ENCODE assay signal across 13 cellular contexts in the genomic region with DNA sequence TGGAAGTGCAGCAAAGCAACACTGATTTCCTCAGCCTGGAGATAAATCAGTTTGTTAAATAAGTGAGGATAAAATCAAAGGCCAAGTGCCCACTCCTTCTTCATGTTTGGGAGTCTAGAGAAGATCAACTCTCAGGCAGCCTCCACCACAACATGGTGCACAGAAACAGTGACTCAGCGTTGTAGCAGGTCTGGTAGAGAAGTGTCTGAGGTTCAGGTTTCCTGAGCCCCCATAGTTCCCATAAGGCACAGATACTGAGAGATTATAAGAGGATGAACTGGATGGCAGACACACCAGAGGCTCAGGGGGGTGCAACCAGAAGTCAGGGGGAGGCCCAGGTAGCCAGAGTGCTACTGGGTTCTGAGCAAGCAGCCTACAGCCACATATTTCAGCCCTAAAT.
A peak's percentile ranks its signal among the peaks of the same experiment; 100 is the strongest.
DNase-seq lines count a peak whose midpoint lies in the region; ATAC-seq and TF ChIP-seq lines count a peak whose summit lies in the region.
"Had no signal": no experiment of that assay in that cellular context is flagged by ENCODE, and none has a peak within 500 bp of the region (broad histone marks: within the 10 kb centered on the region; RNA-seq: fewer than 3 reads in every experiment).

No MANE protein-coding gene starts in this region.

- CTCF ChIA-PET in mammary epithelial cell (lab: Charles Lee; ENCODE audit: low non-redundant PET) (no interaction called here), GM10248 (lab: Yijun Ruan, JAX) (no interaction called here)

- H3F3A ChIP-seq in neural progenitor cell (ENCODE audit: low read depth): no peaks in the 10 kb centered on the region

- H3K79me2 ChIP-seq in mammary epithelial cell (ENCODE audit: insufficient read depth, low read length) (peaks cover 63% of the 10 kb centered on the region), neural progenitor cell (ENCODE audit: low read depth) (no peaks in the 10 kb centered on the region)

- dilution Hi-C loops in mammary epithelial cell (cut with HindIII; ENCODE audit: low sequenced_read_pairs): no loop called here

- H3K27ac Mint-ChIP-seq in neural progenitor cell: peak overlapping the region; percentile 44
- H3K27ac Mint-ChIP-seq: activated T-helper 1 cell treated with anti-CD3 and anti-CD28 coated beads, Interleukin-12 subunit alpha, Interleukin-12 subunit beta, Interleukin-2, Interleukin-4 antibody, amounts not matched to agents 30 ng/mL and 10 ng/mL and 1 ng/mL, durations not matched to agents 14 hours and 24 hours and 36 hours had no signal

- no TSS peak for BruUV-seq in mammary epithelial cell (replicated peaks; lab: Mats Ljungman, UMichigan)

- H3K9ac ChIP-seq in mammary epithelial cell (ENCODE audit: insufficient read depth, low read length): no peak overlapping the region
- no peak overlapping the region for H3K9ac ChIP-seq in neural progenitor cell

- H2AFZ ChIP-seq in mammary epithelial cell (ENCODE audit: low read depth, low read length) (peak overlapping the region; percentile 39), neural progenitor cell (replicated peaks) (no peak overlapping the region)

- no peaks in the 10 kb centered on the region for H3K36me3 Mint-ChIP-seq in neural progenitor cell

- H3K27me3 ChIP-seq in mammary epithelial cell (ENCODE audit: insufficient read depth, low read length) (no peaks in the 10 kb centered on the region), neural progenitor cell (no peaks in the 10 kb centered on the region)
- H3K27me3 ChIP-seq: BE2C had no signal

- peak; percentile 41 for DNase-seq in ELR (ENCODE audit: low read depth)
- peak; percentile 56 for DNase-seq in M059J (ENCODE audit: low read depth)
- peak; percentile 23 for DNase-seq in mammary epithelial cell
- DNase-seq in neural progenitor cell (ENCODE audit: low spot score): no peak
- DNase-seq in Right ventricle myocardium superior: no peak
- no peak for DNase-seq in GM10248 (ENCODE audit: extremely low spot score)
- DNase-seq: activated CD4-positive, alpha-beta T cell treated with anti-CD3 and anti-CD28 coated beads for 1 hour; PC-3; T-helper 1 cell had no signal

- ATAC-seq in GM19397 (IDR thresholded peaks at IDR 0.05; ENCODE audit: unreplicated experiment) (no peak), Right ventricle myocardium superior (ENCODE audit: poor library complexity) (no peak), HG03095 (IDR thresholded peaks at IDR 0.05; ENCODE audit: unreplicated experiment) (no peak)
- ATAC-seq: PC-3 had no signal

- H3K27me3 Mint-ChIP-seq in neural progenitor cell (ENCODE audit: insufficient read depth, low read depth): no peaks in the 10 kb centered on the region

- in situ Hi-C loops in mammary epithelial cell (cut with MboI; ENCODE audit: low sequenced_read_pairs in 2 of 2): no loop called here

- no peak overlapping the region for H3K4me2 ChIP-seq in mammary epithelial cell (ENCODE audit: insufficient read depth, low read depth, low read length)
- no peak overlapping the region for H3K4me2 ChIP-seq in neural progenitor cell

- intact Hi-C loops in mammary epithelial cell (cut with micrococcal nuclease): no loop called here
- intact Hi-C loops in Right ventricle myocardium superior (cut with DNase I): no loop called here

- H3K4me1 ChIP-seq in mammary epithelial cell (ENCODE audit: insufficient read depth, low read length) (peaks cover 25% of the 10 kb centered on the region), neural progenitor cell (no peaks in the 10 kb centered on the region)

- H4K20me1 ChIP-seq in mammary epithelial cell (ENCODE audit: insufficient read depth, low read length): no peaks in the 10 kb centered on the region
- no peaks in the 10 kb centered on the region for H4K20me1 ChIP-seq in neural progenitor cell (ENCODE audit: low read depth)

- H3K9me3 ChIP-seq in mammary epithelial cell (replicated peaks; ENCODE audit: insufficient read depth, low read length) (no peaks in the 10 kb centered on the region), neural progenitor cell (ENCODE audit: low read depth) (no peaks in the 10 kb centered on the region)
- H3K9me3 ChIP-seq: BE2C had no signal

- H3K4me3 ChIP-seq in mammary epithelial cell (replicated peaks in 1 of 3; ENCODE audit: insufficient read depth in 1 of 3, low read depth in 2 of 3, low read length in 3 of 3) (no peak overlapping the region), neural progenitor cell (no peak overlapping the region)

- peak overlapping the region; percentile 36 for H3K27ac ChIP-seq in mammary epithelial cell (ENCODE audit: insufficient read depth, low read depth, low read length)
- H3K27ac ChIP-seq in neural progenitor cell: no peak overlapping the region

- H3K9me3 Mint-ChIP-seq in neural progenitor cell: no peaks in the 10 kb centered on the region
- H3K9me3 Mint-ChIP-seq: activated T-helper 1 cell treated with anti-CD3 and anti-CD28 coated beads, Interleukin-12 subunit alpha, Interleukin-12 subunit beta, Interleukin-2, Interleukin-4 antibody, amounts not matched to agents 30 ng/mL and 10 ng/mL and 1 ng/mL, durations not matched to agents 14 hours and 24 hours and 36 hours had no signal

- TF ChIP-seq CTCF in mammary epithelial cell (conservative IDR thresholded peaks at IDR 0.05 in 1 of 2, IDR thresholded peaks at IDR 0.05 in 1 of 2; ENCODE audit: extremely low read depth in 1 of 2, insufficient read depth in 1 of 2, low read depth in 1 of 2, low read length in 2 of 2) (no peak), neural progenitor cell (IDR thresholded peaks at IDR 0.05) (no peak), GM10248 (IDR thresholded peaks at IDR 0.05; ENCODE audit: control extremely low read depth, extremely low read depth, low read depth, missing control alignments) (no peak)

- H3K36me3 ChIP-seq in mammary epithelial cell (ENCODE audit: insufficient read depth, low read length) (no peaks in the 10 kb centered on the region), neural progenitor cell (no peaks in the 10 kb centered on the region)
- H3K36me3 ChIP-seq: BE2C had no signal

- POLR2A ChIA-PET in GM10248 (lab: Yijun Ruan, JAX): no interaction called here

- peaks cover 4% of the 10 kb centered on the region for H3K4me1 Mint-ChIP-seq in neural progenitor cell

- H3K4me3 Mint-ChIP-seq in neural progenitor cell: no peak overlapping the region
- H3K4me3 Mint-ChIP-seq: activated T-helper 1 cell treated with anti-CD3 and anti-CD28 coated beads, Interleukin-12 subunit alpha, Interleukin-12 subunit beta, Interleukin-2, Interleukin-4 antibody, amounts not matched to agents 30 ng/mL and 10 ng/mL and 1 ng/mL, durations not matched to agents 14 hours and 24 hours and 36 hours had no signal

- 100% methylated on average over 1 of the region's 1 CpG for WGBS in mammary epithelial cell (ENCODE audit: low coverage, missing lambda C conversion rate)

Comparison
In these comparisons a context has a peak if more than half of its experiments do, and no peak if none do; other contexts are left out.
1. DNase-seq: peak in ELR (single experiment), M059J (single experiment) and mammary epithelial cell (single experiment); none in neural progenitor cell (single experiment), Right ventricle myocardium superior (single experiment) and GM10248 (single experiment).